In the genomic region with DNA sequence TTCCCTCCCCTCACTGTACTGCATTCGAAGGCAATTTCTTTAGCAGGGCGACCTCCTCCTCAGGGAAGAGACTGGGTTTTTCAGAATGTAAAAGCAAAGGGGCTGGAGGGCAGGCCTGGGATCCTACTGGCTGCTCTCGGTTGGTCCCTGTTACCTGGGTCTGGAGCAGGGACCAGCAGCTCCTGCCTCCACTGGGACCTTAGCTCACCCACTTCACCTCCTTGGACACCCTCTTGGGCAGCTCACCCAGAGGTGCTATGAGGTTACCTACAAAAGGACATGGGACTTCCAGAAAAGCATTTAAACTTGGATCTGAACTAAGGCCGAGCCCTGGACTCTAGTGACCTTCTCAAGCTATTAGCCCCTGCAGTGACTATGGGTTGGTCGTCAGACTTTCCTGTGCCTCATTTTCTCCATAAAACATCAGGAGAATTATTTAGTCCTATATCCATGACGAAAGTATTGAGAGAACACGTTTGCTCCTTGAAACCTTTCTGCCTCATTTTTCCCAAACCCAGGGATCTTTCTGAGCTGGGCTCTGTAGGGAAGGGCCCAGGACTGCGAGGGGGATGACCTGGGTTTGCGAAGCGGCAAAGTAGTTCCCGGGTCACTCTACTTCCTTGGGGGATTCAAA, we compare ENCODE assay signal across 10 cellular contexts.
A peak's percentile ranks its signal among the peaks of the same experiment; 100 is the strongest.
DNase-seq lines count a peak whose midpoint lies in the region; ATAC-seq and TF ChIP-seq lines count a peak whose summit lies in the region.
"Had no signal": no experiment of that assay in that cellular context is flagged by ENCODE, and none has a peak within 500 bp of the region (broad histone marks: within the 10 kb centered on the region; RNA-seq: fewer than 3 reads in every experiment).

No MANE protein-coding gene starts in this region.

- POLR2A ChIA-PET in HEK293 (lab: Yijun Ruan, JAX) = interaction anchor here (0.7 kb wide), 1 partner anchor 69 kb away, joined by 3 read pairs; no protein-coding TSS in a partner anchor

- DNase-seq in AG10803 (ENCODE audit: low read depth) (no peak), colonic mucosa (no peak), SHP77 (lab: John Stamatoyannopoulos, UW) (no peak), UCSD-AML1 (lab: John Stamatoyannopoulos, UW; ENCODE audit: unreplicated experiment) (no peak), SKM-1 (lab: John Stamatoyannopoulos, UW; ENCODE audit: unreplicated experiment) (no peak)
- no peak for DNase-seq in natural killer cell treated with Interleukin-12 subunit alpha and Interleukin-12 subunit beta and Interleukin-15 and Interleukin-18, amount 100 ng/mL, for 72 hours (ENCODE audit: low spot score)
- DNase-seq: activated gamma-delta T cell, NCI-H510A treated with DMSO at 0.1 percent for 48 hours had no signal

- H3K4me1 ChIP-seq in HEK293 (ENCODE audit: control insufficient read depth, insufficient read depth, low read length) = peaks cover 10% of the 10 kb centered on the region
- no peaks in the 10 kb centered on the region for H3K4me1 ChIP-seq in colonic mucosa

- no peak for ATAC-seq in natural killer cell treated with Interleukin-12 subunit alpha and Interleukin-12 subunit beta and Interleukin-15 and Interleukin-18, amount 100 ng/mL, for 72 hours
- no peak for ATAC-seq in HG02763 (IDR thresholded peaks at IDR 0.05; ENCODE audit: unreplicated experiment)

- H3K4me1 Mint-ChIP-seq in natural killer cell treated with Interleukin-12 subunit alpha and Interleukin-12 subunit beta and Interleukin-15 and Interleukin-18, amount 100 ng/mL, for 72 hours (ENCODE audit: low read depth in 2 of 2) = peaks cover 23 to 25% of the 10 kb centered on the region in 2 donors

- H3K4me3 ChIP-seq in AG10803 (ENCODE audit: low read length) = peak overlapping the region; percentile 75
- no peak overlapping the region; the same call in 1 of the 2 replicates for H3K4me3 ChIP-seq in HEK293 (ENCODE audit: low read depth, low read length)
- H3K4me3 ChIP-seq in colonic mucosa = peak overlapping the region; percentile 35

- CTCF ChIA-PET in HEK293 (lab: Yijun Ruan, JAX) = interaction anchor here (0.6 kb wide), 1 partner anchor 94 kb away, joined by 3 read pairs; no protein-coding TSS in a partner anchor

- H3K36me3 ChIP-seq in HEK293 (ENCODE audit: control insufficient read depth in 2 of 2, insufficient read depth in 1 of 2, low read length in 2 of 2) = peaks cover 0 to 4% of the 10 kb centered on the region in 2 experiments; a peak in 1 of 3 replicates
- H3K36me3 ChIP-seq in colonic mucosa = no peaks in the 10 kb centered on the region

- no peaks in the 10 kb centered on the region for H3K9me3 ChIP-seq in HEK293 (ENCODE audit: control insufficient read depth, insufficient read depth, low read depth, low read length)
- H3K9me3 ChIP-seq in colonic mucosa = no peaks in the 10 kb centered on the region

- H3K9ac ChIP-seq in colonic mucosa (ENCODE audit: low read depth in 2 of 2, low read length in 2 of 2) = peak overlapping the region in 1 of 2 donors; percentile 56

- H3K9me3 Mint-ChIP-seq in natural killer cell treated with Interleukin-12 subunit alpha and Interleukin-12 subunit beta and Interleukin-15 and Interleukin-18, amount 100 ng/mL, for 72 hours = no peaks in the 10 kb centered on the region

- peak overlapping the region; percentile 69 for H3K4me3 Mint-ChIP-seq in natural killer cell treated with Interleukin-12 subunit alpha and Interleukin-12 subunit beta and Interleukin-15 and Interleukin-18, amount 100 ng/mL, for 72 hours

- peak overlapping the region; percentile 84; the same call in 1 of the 2 replicates for H3K27ac ChIP-seq in HEK293 (ENCODE audit: extremely low read depth, low read depth, low read length)
- H3K27ac ChIP-seq in colonic mucosa = no peak overlapping the region

- H3K36me3 Mint-ChIP-seq in natural killer cell treated with Interleukin-12 subunit alpha and Interleukin-12 subunit beta and Interleukin-15 and Interleukin-18, amount 100 ng/mL, for 72 hours = no peaks in the 10 kb centered on the region

- no peak for TF ChIP-seq CTCF in AG10803 (conservative IDR thresholded peaks at IDR 0.05; ENCODE audit: low read length)
- no peak for TF ChIP-seq CTCF in HEK293 (tag by site-specific recombination; IDR thresholded peaks at IDR 0.05)
- no peak for TF ChIP-seq CTCF in colonic mucosa (IDR thresholded peaks at IDR 0.05)

- intact Hi-C loops in colonic mucosa (cut with DNase I) = no loop called here

- peaks cover 17% of the 10 kb centered on the region for H3K27me3 ChIP-seq in colonic mucosa

- no peak overlapping the region for H3K27ac Mint-ChIP-seq in natural killer cell treated with Interleukin-12 subunit alpha and Interleukin-12 subunit beta and Interleukin-15 and Interleukin-18, amount 100 ng/mL, for 72 hours

- peaks cover 47 to 70% of the 10 kb centered on the region in 2 donors for H3K27me3 Mint-ChIP-seq in natural killer cell treated with Interleukin-12 subunit alpha and Interleukin-12 subunit beta and Interleukin-15 and Interleukin-18, amount 100 ng/mL, for 72 hours

TF ChIP-seq in HEK293, 187 proteins besides CTCF, POLR2A, EP300 and RAD21:
- no peak for TF ChIP-seq TRIM28 (IDR thresholded peaks at IDR 0.05; ENCODE audit: borderline replicate concordance, low read length)
- TF ChIP-seq ZNF155 (tag by site-specific recombination; IDR thresholded peaks at IDR 0.05) = no peak
- TF ChIP-seq, protein P1, sequence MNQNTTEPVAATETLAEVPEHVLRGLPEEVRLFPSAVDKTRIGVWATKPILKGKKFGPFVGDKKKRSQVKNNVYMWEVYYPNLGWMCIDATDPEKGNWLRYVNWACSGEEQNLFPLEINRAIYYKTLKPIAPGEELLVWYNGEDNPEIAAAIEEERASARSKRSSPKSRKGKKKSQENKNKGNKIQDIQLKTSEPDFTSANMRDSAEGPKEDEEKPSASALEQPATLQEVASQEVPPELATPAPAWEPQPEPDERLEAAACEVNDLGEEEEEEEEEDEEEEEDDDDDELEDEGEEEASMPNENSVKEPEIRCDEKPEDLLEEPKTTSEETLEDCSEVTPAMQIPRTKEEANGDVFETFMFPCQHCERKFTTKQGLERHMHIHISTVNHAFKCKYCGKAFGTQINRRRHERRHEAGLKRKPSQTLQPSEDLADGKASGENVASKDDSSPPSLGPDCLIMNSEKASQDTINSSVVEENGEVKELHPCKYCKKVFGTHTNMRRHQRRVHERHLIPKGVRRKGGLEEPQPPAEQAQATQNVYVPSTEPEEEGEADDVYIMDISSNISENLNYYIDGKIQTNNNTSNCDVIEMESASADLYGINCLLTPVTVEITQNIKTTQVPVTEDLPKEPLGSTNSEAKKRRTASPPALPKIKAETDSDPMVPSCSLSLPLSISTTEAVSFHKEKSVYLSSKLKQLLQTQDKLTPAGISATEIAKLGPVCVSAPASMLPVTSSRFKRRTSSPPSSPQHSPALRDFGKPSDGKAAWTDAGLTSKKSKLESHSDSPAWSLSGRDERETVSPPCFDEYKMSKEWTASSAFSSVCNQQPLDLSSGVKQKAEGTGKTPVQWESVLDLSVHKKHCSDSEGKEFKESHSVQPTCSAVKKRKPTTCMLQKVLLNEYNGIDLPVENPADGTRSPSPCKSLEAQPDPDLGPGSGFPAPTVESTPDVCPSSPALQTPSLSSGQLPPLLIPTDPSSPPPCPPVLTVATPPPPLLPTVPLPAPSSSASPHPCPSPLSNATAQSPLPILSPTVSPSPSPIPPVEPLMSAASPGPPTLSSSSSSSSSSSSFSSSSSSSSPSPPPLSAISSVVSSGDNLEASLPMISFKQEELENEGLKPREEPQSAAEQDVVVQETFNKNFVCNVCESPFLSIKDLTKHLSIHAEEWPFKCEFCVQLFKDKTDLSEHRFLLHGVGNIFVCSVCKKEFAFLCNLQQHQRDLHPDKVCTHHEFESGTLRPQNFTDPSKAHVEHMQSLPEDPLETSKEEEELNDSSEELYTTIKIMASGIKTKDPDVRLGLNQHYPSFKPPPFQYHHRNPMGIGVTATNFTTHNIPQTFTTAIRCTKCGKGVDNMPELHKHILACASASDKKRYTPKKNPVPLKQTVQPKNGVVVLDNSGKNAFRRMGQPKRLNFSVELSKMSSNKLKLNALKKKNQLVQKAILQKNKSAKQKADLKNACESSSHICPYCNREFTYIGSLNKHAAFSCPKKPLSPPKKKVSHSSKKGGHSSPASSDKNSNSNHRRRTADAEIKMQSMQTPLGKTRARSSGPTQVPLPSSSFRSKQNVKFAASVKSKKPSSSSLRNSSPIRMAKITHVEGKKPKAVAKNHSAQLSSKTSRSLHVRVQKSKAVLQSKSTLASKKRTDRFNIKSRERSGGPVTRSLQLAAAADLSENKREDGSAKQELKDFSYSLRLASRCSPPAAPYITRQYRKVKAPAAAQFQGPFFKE (tag by site-specific recombination; IDR thresholded peaks at IDR 0.05; ENCODE audit: borderline replicate concordance) = 0 out of 2 replicates have a peak, but pooled peaks have one; percentile 27
TF ChIP-seq in HEK293: peak in this region for 1.
